1 cellular context compared by ENCODE assay signal in the genomic region with DNA sequence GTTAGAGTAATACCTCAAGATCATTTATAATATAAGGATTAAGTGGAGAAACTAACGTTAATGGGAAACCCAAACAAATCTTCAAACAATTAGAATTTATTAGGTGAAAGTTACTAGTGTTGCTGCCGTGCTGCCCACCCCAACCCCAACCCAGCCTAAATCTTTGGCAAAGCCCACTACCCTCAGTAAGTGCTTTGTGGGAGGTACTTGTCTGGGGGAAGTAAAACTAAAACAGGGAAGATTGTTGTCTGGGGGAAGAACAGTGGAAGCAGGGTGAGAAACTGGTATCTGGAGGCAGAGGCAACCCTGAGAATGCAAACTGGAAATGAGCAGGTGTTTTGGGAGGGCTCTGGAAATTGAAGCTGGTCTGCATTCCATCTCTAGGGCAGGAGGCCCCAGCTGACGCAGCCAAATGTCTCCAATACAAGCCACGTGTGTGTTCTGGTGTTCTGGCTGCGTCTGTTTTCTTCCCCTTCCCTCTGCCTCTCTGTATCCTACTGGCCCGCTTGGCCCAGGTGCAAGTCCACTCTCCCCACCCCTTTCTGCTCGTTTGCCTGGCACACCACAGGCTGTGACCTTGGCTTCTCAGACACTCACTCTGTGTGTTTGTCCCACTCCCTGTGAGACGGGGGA.
TF ChIP-seq lines count a peak whose summit lies in the region.

No MANE protein-coding gene starts in this region.

TF ChIP-seq in A549, 52 proteins besides CTCF, POLR2A, EP300 and RAD21 (continued from another document):
- TF ChIP-seq, protein P1, sequence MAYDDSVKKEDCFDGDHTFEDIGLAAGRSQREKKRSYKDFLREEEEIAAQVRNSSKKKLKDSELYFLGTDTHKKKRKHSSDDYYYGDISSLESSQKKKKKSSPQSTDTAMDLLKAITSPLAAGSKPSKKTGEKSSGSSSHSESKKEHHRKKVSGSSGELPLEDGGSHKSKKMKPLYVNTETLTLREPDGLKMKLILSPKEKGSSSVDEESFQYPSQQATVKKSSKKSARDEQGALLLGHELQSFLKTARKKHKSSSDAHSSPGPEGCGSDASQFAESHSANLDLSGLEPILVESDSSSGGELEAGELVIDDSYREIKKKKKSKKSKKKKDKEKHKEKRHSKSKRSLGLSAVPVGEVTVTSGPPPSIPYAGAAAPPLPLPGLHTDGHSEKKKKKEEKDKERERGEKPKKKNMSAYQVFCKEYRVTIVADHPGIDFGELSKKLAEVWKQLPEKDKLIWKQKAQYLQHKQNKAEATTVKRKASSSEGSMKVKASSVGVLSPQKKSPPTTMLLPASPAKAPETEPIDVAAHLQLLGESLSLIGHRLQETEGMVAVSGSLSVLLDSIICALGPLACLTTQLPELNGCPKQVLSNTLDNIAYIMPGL (CRISPR knock-in tag; IDR thresholded peaks at IDR 0.05; ENCODE audit: borderline replicate concordance), result no peak
- TF ChIP-seq NPAS2 (CRISPR knock-in tag; IDR thresholded peaks at IDR 0.05; ENCODE audit: borderline replicate concordance) (no peak), MAFK (IDR thresholded peaks at IDR 0.05; ENCODE audit: partially characterized antibody) (no peak), PBX3 (IDR thresholded peaks at IDR 0.05) (no peak), SMC3 (IDR thresholded peaks at IDR 0.05) (no peak), SREBF2 (IDR thresholded peaks at IDR 0.05) (no peak), TFCP2L1 (CRISPR knock-in tag; IDR thresholded peaks at IDR 0.05) (no peak), ZSCAN20 (CRISPR knock-in tag; IDR thresholded peaks at IDR 0.05) (no peak), HDAC2 (IDR thresholded peaks at IDR 0.05) (no peak), CBX8 (IDR thresholded peaks at IDR 0.05) (no peak), KDM5A (IDR thresholded peaks at IDR 0.05) (no peak), MAZ (IDR thresholded peaks at IDR 0.05; ENCODE audit: borderline replicate concordance, low read depth, low read length) (no peak), HOXB5 (CRISPR knock-in tag; IDR thresholded peaks at IDR 0.05) (no peak), MYC (IDR thresholded peaks at IDR 0.05; ENCODE audit: borderline replicate concordance, low read length) (no peak), CEBPB (IDR thresholded peaks at IDR 0.05) (no peak)
- TF ChIP-seq, protein P2, sequence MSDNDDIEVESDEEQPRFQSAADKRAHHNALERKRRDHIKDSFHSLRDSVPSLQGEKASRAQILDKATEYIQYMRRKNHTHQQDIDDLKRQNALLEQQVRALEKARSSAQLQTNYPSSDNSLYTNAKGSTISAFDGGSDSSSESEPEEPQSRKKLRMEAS (IDR thresholded peaks at IDR 0.05), result no peak
- TF ChIP-seq, protein P3, sequence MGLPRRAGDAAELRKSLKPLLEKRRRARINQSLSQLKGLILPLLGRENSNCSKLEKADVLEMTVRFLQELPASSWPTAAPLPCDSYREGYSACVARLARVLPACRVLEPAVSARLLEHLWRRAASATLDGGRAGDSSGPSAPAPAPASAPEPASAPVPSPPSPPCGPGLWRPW (IDR thresholded peaks at IDR 0.05), result no peak
